In genomic region chr16:57479043-57479421, GRCh38 we compare ENCODE assay signal across 8 cellular contexts. TPM values are rescaled to one million over a fixed set of nuclear protein-coding genes. Genes with fewer than 3 reads are reported as not detected.
DNase-seq lines count a peak whose midpoint lies in the region; TF ChIP-seq lines count a peak whose summit lies in the region.

No MANE protein-coding gene starts in this region.

- H3K4me1 Mint-ChIP-seq in Calu3 (ENCODE audit: low read depth, unreplicated experiment), result peaks cover 24% of the 10 kb centered on the region
- peaks cover 10% of the 10 kb centered on the region for H3K4me1 Mint-ChIP-seq in T-helper 2 cell treated with Interferon-gamma antibody and Interleukin-4, amounts not matched to agents 5 μg/mL and 100 μg/mL, for 36 hours (ENCODE audit: low read depth)

- peak overlapping the region; percentile 42 for H3K27ac Mint-ChIP-seq in Calu3 (ENCODE audit: unreplicated experiment)
- H3K27ac Mint-ChIP-seq in T-helper 2 cell treated with Interferon-gamma antibody and Interleukin-4, amounts not matched to agents 5 μg/mL and 100 μg/mL, for 36 hours, result no peak overlapping the region

- in situ Hi-C loops in astrocyte of the spinal cord (cut with HindIII; ENCODE audit: low sequenced_read_pairs), result no loop called here

- no peaks in the 10 kb centered on the region for H3K36me3 ChIP-seq in iPS-15b (ENCODE audit: control insufficient read depth, insufficient read depth, low read length)

- no peaks in the 10 kb centered on the region for H3K9me3 Mint-ChIP-seq in Calu3 (ENCODE audit: low read depth, unreplicated experiment)
- H3K9me3 Mint-ChIP-seq in T-helper 2 cell treated with Interferon-gamma antibody and Interleukin-4, amounts not matched to agents 5 μg/mL and 100 μg/mL, for 36 hours, result no peaks in the 10 kb centered on the region

- H3K4me3 ChIP-seq in astrocyte of the spinal cord (ENCODE audit: low read depth, low read length) (peak overlapping the region; percentile 55), iPS-15b (ENCODE audit: low read depth, low read length) (peak overlapping the region; percentile 65), retinal pigment epithelial cell (ENCODE audit: low read length) (peak overlapping the region; percentile 48)

- no peak overlapping the region for H3K9ac ChIP-seq in iPS-15b (ENCODE audit: low read depth, low read length)

- TF ChIP-seq CTCF in Calu3 (IDR thresholded peaks at IDR 0.05; ENCODE audit: unreplicated experiment), result no peak
- TF ChIP-seq CTCF in astrocyte of the spinal cord (IDR thresholded peaks at IDR 0.05; ENCODE audit: low read depth, low read length), result no peak
- no peak for TF ChIP-seq CTCF in retinal pigment epithelial cell (conservative IDR thresholded peaks at IDR 0.05; ENCODE audit: low read depth, low read length)

- peaks cover 16% of the 10 kb centered on the region for H3K4me1 ChIP-seq in iPS-15b (ENCODE audit: control insufficient read depth, insufficient read depth, low read length)

- intact Hi-C loops in Calu3 (cut with micrococcal nuclease; ENCODE audit: unreplicated experiment), result no loop called here

- DNase-seq in Calu3, result no peak
- no peak for DNase-seq in astrocyte of the spinal cord (ENCODE audit: low read depth, low spot score)
- no peak for DNase-seq in retinal pigment epithelial cell (ENCODE audit: low read depth)
- DNase-seq in COLO668 (lab: John Stamatoyannopoulos, UW; ENCODE audit: unreplicated experiment), result no peak
- no peak for DNase-seq in HuH-7.5 (ENCODE audit: low spot score)
- DNase-seq in NCI-H187 (lab: John Stamatoyannopoulos, UW), result no peak
- DNase-seq in T-helper 2 cell treated with Interferon-gamma antibody and Interleukin-4, amounts not matched to agents 5 μg/mL and 100 μg/mL, for 36 hours (ENCODE audit: low spot score), result no peak

- CTCF ChIA-PET in Calu3 (lab: Charles Lee), result interaction anchor here (0.6 to 1.7 kb wide), 2 partner anchors 17 to 411 kb away, joined by 4 to 5 read pairs; partner anchors contain the start of gene POLR2C

- peaks cover 5% of the 10 kb centered on the region for H3K27me3 ChIP-seq in iPS-15b (ENCODE audit: control insufficient read depth, insufficient read depth, low read length)

- no TSS peak for BruUV-seq in Calu3 (replicated peaks; lab: Mats Ljungman, UMichigan)

- H3K27me3 Mint-ChIP-seq in Calu3 (ENCODE audit: unreplicated experiment), result no peaks in the 10 kb centered on the region
- peaks cover 3% of the 10 kb centered on the region for H3K27me3 Mint-ChIP-seq in T-helper 2 cell treated with Interferon-gamma antibody and Interleukin-4, amounts not matched to agents 5 μg/mL and 100 μg/mL, for 36 hours (ENCODE audit: low read depth)

- peaks cover 5% of the 10 kb centered on the region for H3K36me3 Mint-ChIP-seq in Calu3 (ENCODE audit: insufficient read depth, unreplicated experiment)
- no peaks in the 10 kb centered on the region for H3K36me3 Mint-ChIP-seq in T-helper 2 cell treated with Interferon-gamma antibody and Interleukin-4, amounts not matched to agents 5 μg/mL and 100 μg/mL, for 36 hours (ENCODE audit: low read depth)

- H3K4me3 Mint-ChIP-seq in Calu3 (ENCODE audit: low read depth, unreplicated experiment), result no peak overlapping the region
- no peak overlapping the region for H3K4me3 Mint-ChIP-seq in T-helper 2 cell treated with Interferon-gamma antibody and Interleukin-4, amounts not matched to agents 5 μg/mL and 100 μg/mL, for 36 hours

- H3K9me3 ChIP-seq in iPS-15b (ENCODE audit: control insufficient read depth, insufficient read depth, low read length), result no peaks in the 10 kb centered on the region

RNA-seq across cellular contexts. Expression of gene DOK4, which starts 7.3 kb away (rescaled TPM):
- 23.0 and 34.7 TPM in 2 replicates for total RNA-seq in Calu3 (2022)

RNA-seq across cellular contexts. Expression of gene POLR2C, which starts 16.6 kb away (rescaled TPM):
- 69.4 and 80.0 TPM in 2 replicates for total RNA-seq in Calu3 (2022)

RNA-seq across cellular contexts. Expression of gene COQ9, which starts 31.8 kb away (rescaled TPM):
- 75.9 and 77.7 TPM in 2 replicates for total RNA-seq in Calu3 (2022)

RNA-seq across cellular contexts. Expression of gene CIAPIN1, which starts 31.8 kb away (rescaled TPM):
- 76.6 and 77.2 TPM in 2 replicates for total RNA-seq in Calu3 (2022)

RNA-seq across cellular contexts. Expression of gene CCDC102A, which starts 57.3 kb away (rescaled TPM):
- total RNA-seq in Calu3 (2022), result 6.8 and 7.9 TPM in 2 replicates
